In the genomic region with DNA sequence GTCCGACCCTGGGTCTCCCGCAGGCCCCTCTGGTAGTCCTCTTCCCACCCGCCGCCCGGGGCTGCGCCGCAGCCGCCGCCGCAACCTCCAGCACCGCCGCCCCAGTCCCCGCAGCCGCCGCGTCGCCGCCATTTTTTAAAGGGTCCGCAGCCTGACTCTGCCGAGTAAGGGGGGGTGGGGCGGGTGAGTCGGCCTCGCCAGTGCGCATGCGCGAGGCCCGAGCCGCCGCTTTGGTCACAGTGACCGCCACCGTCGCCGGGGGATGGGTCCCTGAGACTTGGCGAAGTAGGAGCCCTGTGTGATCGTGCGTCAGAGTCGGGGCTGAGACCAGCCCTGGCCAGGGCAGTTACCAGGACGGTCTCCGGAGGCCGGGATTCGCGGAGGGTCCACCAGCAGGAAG, we compare ENCODE assay signal across 8 cellular contexts.
A peak's percentile ranks its signal among the peaks of the same experiment; 100 is the strongest.
DNase-seq lines count a peak whose midpoint lies in the region; ATAC-seq, FAIRE-seq and TF ChIP-seq lines count a peak whose summit lies in the region.
"Not testable (repeated sequence)": the region's sequence is repeated elsewhere in the genome, so short reads cannot be mapped to it uniquely, and the experiment has no call there.

No MANE protein-coding gene starts in this region.

- H2AFZ ChIP-seq in ACC112 (ENCODE audit: low read length, unreplicated experiment); keratinocyte (ENCODE audit: control insufficient read depth, low read length): not testable (repeated sequence)

- not testable (repeated sequence) for H3K9me3 Mint-ChIP-seq in activated T-helper 17 cell treated with anti-CD3 and anti-CD28 coated beads, Interleukin-2, amount 50 U/mL, for 72 hours

- not testable (repeated sequence) for H4K20me1 ChIP-seq in keratinocyte (ENCODE audit: control insufficient read depth, extremely low read depth, insufficient read depth, low read length)

- not testable (repeated sequence) for H3K27me3 Mint-ChIP-seq in activated T-helper 17 cell treated with anti-CD3 and anti-CD28 coated beads, Interleukin-2, amount 50 U/mL, for 72 hours

- peak overlapping the region; percentile 89 for H3K27ac Mint-ChIP-seq in activated T-helper 17 cell treated with anti-CD3 and anti-CD28 coated beads, Interleukin-2, amount 50 U/mL, for 72 hours

- peak; percentile 42 for ATAC-seq in activated T-helper 17 cell treated with anti-CD3 and anti-CD28 coated beads, Interleukin-2, amount 50 U/mL, for 72 hours (replicated peaks)

- not testable (repeated sequence) for H3K4me2 ChIP-seq in keratinocyte (ENCODE audit: control insufficient read depth, extremely low read depth, insufficient read depth, low read depth, low read length)

- dilution Hi-C loops in keratinocyte (cut with MboI; ENCODE audit: extremely low pct_ligation_motif_present, low sequenced_read_pairs): not testable (repeated sequence)

- H3K36me3 ChIP-seq in ACC112 (ENCODE audit: insufficient read depth, low read length); HUES6 (ENCODE audit: control insufficient read depth, insufficient read depth, low read length); colonic mucosa; keratinocyte (ENCODE audit: control insufficient read depth in 2 of 2, extremely low read depth in 1 of 2, insufficient read depth in 2 of 2, low read length in 2 of 2): not testable (repeated sequence)

- H3K4me3 ChIP-seq in ACC112 (ENCODE audit: low read depth, low read length): peak overlapping the region; percentile 78
- H3K4me3 ChIP-seq in HUES6 (ENCODE audit: low read depth, low read length): peak overlapping the region; percentile 40
- H3K4me3 ChIP-seq in WI38 (ENCODE audit: low read depth, low read length): peak overlapping the region; percentile 60
- H3K4me3 ChIP-seq in colonic mucosa: peak overlapping the region; percentile 47
- H3K4me3 ChIP-seq in keratinocyte (ENCODE audit: control insufficient read depth in 2 of 3, extremely low read depth in 1 of 3, insufficient read depth in 2 of 3, low read depth in 1 of 3, low read length in 3 of 3): peak overlapping the region in 1 of 3 experiments; percentile 48

- not testable (repeated sequence) for H3K27ac ChIP-seq in ACC112 (ENCODE audit: low read depth, low read length); HUES6 (ENCODE audit: low read depth, low read length); colonic mucosa; keratinocyte (ENCODE audit: control insufficient read depth, insufficient read depth, low read length)

- not testable (repeated sequence) for H3K79me2 ChIP-seq in ACC112 (ENCODE audit: control insufficient read depth, insufficient read depth, low read length, unreplicated experiment); keratinocyte (ENCODE audit: control insufficient read depth, insufficient read depth, low read length)

- H3K36me3 Mint-ChIP-seq in activated T-helper 17 cell treated with anti-CD3 and anti-CD28 coated beads, Interleukin-2, amount 50 U/mL, for 72 hours (ENCODE audit: low read depth): not testable (repeated sequence)

- not testable (repeated sequence) for H3K9ac ChIP-seq in HUES6 (ENCODE audit: low read length); colonic mucosa (ENCODE audit: low read depth in 2 of 2, low read length in 2 of 2)
- H3K9ac ChIP-seq in keratinocyte (ENCODE audit: control insufficient read depth, extremely low read depth, insufficient read depth, low read length): peak overlapping the region; percentile 74

- intact Hi-C loops in colonic mucosa (cut with DNase I); posterior cingulate gyrus (cut with DNase I): not testable (repeated sequence)

- not testable (repeated sequence) for FAIRE-seq in keratinocyte (lab: Jason Lieb, UNC)

- H3K27me3 ChIP-seq in ACC112 (ENCODE audit: insufficient read depth, low read length); HUES6 (ENCODE audit: control insufficient read depth, insufficient read depth, low read length); colonic mucosa; keratinocyte (ENCODE audit: control insufficient read depth, extremely low read depth, insufficient read depth, low read length): not testable (repeated sequence)

- H3K9me3 ChIP-seq in HUES6 (ENCODE audit: control insufficient read depth, insufficient read depth, low read depth, low read length); colonic mucosa; keratinocyte (ENCODE audit: control insufficient read depth, low read depth, low read length): not testable (repeated sequence)

- not testable (repeated sequence) for H3K9me1 ChIP-seq in keratinocyte (ENCODE audit: control insufficient read depth, extremely low read depth, insufficient read depth, low read length)

- H3K4me1 Mint-ChIP-seq in activated T-helper 17 cell treated with anti-CD3 and anti-CD28 coated beads, Interleukin-2, amount 50 U/mL, for 72 hours: not testable (repeated sequence)

- peak overlapping the region; percentile 86 for H3K4me3 Mint-ChIP-seq in activated T-helper 17 cell treated with anti-CD3 and anti-CD28 coated beads, Interleukin-2, amount 50 U/mL, for 72 hours

- H3K4me1 ChIP-seq in ACC112 (ENCODE audit: control insufficient read depth, insufficient read depth, low read length, unreplicated experiment); HUES6 (ENCODE audit: control insufficient read depth, insufficient read depth, low read length); colonic mucosa; keratinocyte (ENCODE audit: control insufficient read depth, extremely low read depth, insufficient read depth, low read length): not testable (repeated sequence)

- TF ChIP-seq CTCF in WI38 (IDR thresholded peaks at IDR 0.05; ENCODE audit: low read depth, low read length); colonic mucosa (IDR thresholded peaks at IDR 0.05); keratinocyte (optimal IDR thresholded peaks at IDR 0.05 in 1 of 3, IDR thresholded peaks at IDR 0.05 in 1 of 3, conservative IDR thresholded peaks at IDR 0.05 in 1 of 3; ENCODE audit: extremely low read depth in 1 of 3, insufficient read depth in 2 of 3, low read length in 3 of 3): not testable (repeated sequence)

- peak; percentile 72 for DNase-seq in colonic mucosa
- not testable (repeated sequence) for DNase-seq in keratinocyte (ENCODE audit: low read depth, low spot score)
- peak; percentile 40 to 97 (median 78) for DNase-seq in posterior cingulate gyrus
- DNase-seq in stimulated activated CD8-positive, alpha-beta memory T cell treated with anti-CD3 and anti-CD28 coated beads, Interleukin-15, amount 100 ng/mL, for 24 hours (ENCODE audit: low read depth): peak; percentile 40
